In genomic region chr2:100422320-100422719, GRCh38 we compare ENCODE assay signal across 9 cellular contexts. TPM values are rescaled to one million over a fixed set of nuclear protein-coding genes. Genes with fewer than 3 reads are reported as not detected.
A peak's percentile ranks its signal among the peaks of the same experiment; 100 is the strongest.
DNase-seq lines count a peak whose midpoint lies in the region; ATAC-seq and TF ChIP-seq lines count a peak whose summit lies in the region.
"Had no signal": no experiment of that assay in that cellular context is flagged by ENCODE, and none has a peak within 500 bp of the region (broad histone marks: within the 10 kb centered on the region; RNA-seq: fewer than 3 reads in every experiment).

No MANE protein-coding gene starts in this region.

- H3K27ac Mint-ChIP-seq in Calu3 (ENCODE audit: unreplicated experiment), result no peak overlapping the region

- peaks cover 37% of the 10 kb centered on the region for H3K27me3 Mint-ChIP-seq in Calu3 (ENCODE audit: unreplicated experiment)

- intact Hi-C loops in Calu3 (cut with micrococcal nuclease; ENCODE audit: unreplicated experiment), result loop anchor here (5.0 kb wide), 1 partner anchor 140 kb away; the partner anchor contains the start of gene PDCL3
- intact Hi-C loops in lower lobe of right lung (cut with DNase I), result no loop called here

- H3K4me3 Mint-ChIP-seq in Calu3 (ENCODE audit: low read depth, unreplicated experiment), result no peak overlapping the region

- no peaks in the 10 kb centered on the region for H3K9me3 Mint-ChIP-seq in Calu3 (ENCODE audit: low read depth, unreplicated experiment)

- H3K36me3 Mint-ChIP-seq in Calu3 (ENCODE audit: insufficient read depth, unreplicated experiment), result peaks cover 6% of the 10 kb centered on the region

- H3K27ac ChIP-seq in brain microvascular endothelial cell (no peak overlapping the region), lower lobe of right lung (no peak overlapping the region)
- H3K27ac ChIP-seq: epithelial cell of prostate had no signal

- no peaks in the 10 kb centered on the region for H3K9me3 ChIP-seq in lower lobe of right lung

- H3K4me3 ChIP-seq in LNCaP clone FGC (ENCODE audit: low read depth, low read length) (no peak overlapping the region), brain microvascular endothelial cell (ENCODE audit: low read depth, low read length) (no peak overlapping the region), lower lobe of right lung (no peak overlapping the region)

- ATAC-seq in lower lobe of right lung, result peak; percentile 67 to 71
- no peak for ATAC-seq in HG03354 (IDR thresholded peaks at IDR 0.05; ENCODE audit: poor library complexity, severe bottlenecking, unreplicated experiment)
- no peak for ATAC-seq in HG03439 (IDR thresholded peaks at IDR 0.05; ENCODE audit: unreplicated experiment)
- no peak for ATAC-seq in GM21737 (IDR thresholded peaks at IDR 0.05; ENCODE audit: unreplicated experiment)

- DNase-seq in Calu3 (peak; percentile 60), LNCaP clone FGC (ENCODE audit: low read depth) (no peak), brain microvascular endothelial cell (peak; percentile 49), lower lobe of right lung (no peak)
- DNase-seq in stimulated activated CD4-positive, alpha-beta T cell treated with anti-CD3 and anti-CD28 coated beads, Interleukin-12 subunit alpha, Interleukin-12 subunit beta, amount 100 ng/mL, for 4 hours, result no peak

- CTCF ChIA-PET in Calu3 (lab: Charles Lee), result interaction anchor here (0.6 to 1.3 kb wide), 6 partner anchors 29 to 184 kb away, joined by 3 to 7 read pairs (median 3); partner anchors contain the start of gene PDCL3

- TF ChIP-seq CTCF in Calu3 (IDR thresholded peaks at IDR 0.05; ENCODE audit: unreplicated experiment) (peak; percentile 63), LNCaP clone FGC (IDR thresholded peaks at IDR 0.05; ENCODE audit: control insufficient read depth, extremely low read depth, insufficient read depth) (peak; percentile 50), brain microvascular endothelial cell (IDR thresholded peaks at IDR 0.05; ENCODE audit: low read depth, low read length, missing control alignments) (peak; percentile 84), lower lobe of right lung (IDR thresholded peaks at IDR 0.05) (peak; percentile 55)

- no peaks in the 10 kb centered on the region for H3K4me1 Mint-ChIP-seq in Calu3 (ENCODE audit: low read depth, unreplicated experiment)

- BruUV-seq in Calu3 (replicated peaks; lab: Mats Ljungman, UMichigan), result no TSS peak

- in situ Hi-C loops in brain microvascular endothelial cell (cut with HindIII; ENCODE audit: low pct_ligation_motif_present, low sequenced_read_pairs), result no loop called here

- H3K27me3 ChIP-seq in brain microvascular endothelial cell (replicated peaks), result no peaks in the 10 kb centered on the region
- H3K27me3 ChIP-seq in lower lobe of right lung (ENCODE audit: low read depth), result no peaks in the 10 kb centered on the region

- H3K36me3 ChIP-seq in brain microvascular endothelial cell (replicated peaks), result no peaks in the 10 kb centered on the region
- H3K36me3 ChIP-seq in lower lobe of right lung, result no peaks in the 10 kb centered on the region

- no peaks in the 10 kb centered on the region for H3K4me1 ChIP-seq in lower lobe of right lung

RNA-seq across cellular contexts. Expression of gene CHST10, which starts 4.9 kb away (rescaled TPM):
- 14.2 and 15.5 TPM in 2 replicates for total RNA-seq in Calu3 (2022)
- 7.6 TPM for total RNA-seq in lower lobe of right lung

RNA-seq across cellular contexts. Expression of gene NMS, which starts 48.0 kb away (rescaled TPM):
- total RNA-seq in Calu3 (2022), result not detected in 2 replicates
- total RNA-seq in lower lobe of right lung, result not detected

Comparison
In these comparisons a context has a peak if more than half of its experiments do, and no peak if none do; other contexts are left out.
1. DNase-seq: peak in Calu3 (single experiment) and brain microvascular endothelial cell (single experiment); none in LNCaP clone FGC (single experiment), lower lobe of right lung (single experiment) and stimulated activated CD4-positive, alpha-beta T cell treated with anti-CD3 and anti-CD28 coated beads, Interleukin-12 subunit alpha, Interleukin-12 subunit beta, amount 100 ng/mL, for 4 hours (single experiment).
2. ATAC-seq: peak in lower lobe of right lung (2 of 2); none in HG03354 (single experiment), HG03439 (single experiment) and GM21737 (single experiment).
3. Peak in every context shown above with its lines, with median percentiles within 50 percentile points of each other: CTCF ChIP-seq.